Comparison of ENCODE assay signal across 22 cellular contexts in genomic region chr9:135879619-135880018, GRCh38. TPM values are rescaled to one million over a fixed set of nuclear protein-coding genes. Genes with fewer than 3 reads are reported as not detected.
DNase-seq lines count a peak whose midpoint lies in the region; ATAC-seq, FAIRE-seq and TF ChIP-seq lines count a peak whose summit lies in the region.
"Had no signal": no experiment of that assay in that cellular context is flagged by ENCODE, and none has a peak within 500 bp of the region (broad histone marks: within the 10 kb centered on the region; RNA-seq: fewer than 3 reads in every experiment).

No MANE protein-coding gene starts in this region.

- peak; percentile 34 for FAIRE-seq in astrocyte (lab: Jason Lieb, UNC)
- FAIRE-seq: D721Med, GM12892, GM19239 had no signal

- TF ChIP-seq CTCF in astrocyte (IDR thresholded peaks at IDR 0.05; ENCODE audit: insufficient read depth, low read depth, low read length) (no peak), heart left ventricle (IDR thresholded peaks at IDR 0.05) (no peak), nephron progenitor cell (IDR thresholded peaks at IDR 0.05) (no peak), stomach (IDR thresholded peaks at IDR 0.05) (no peak)

- intact Hi-C loops in heart left ventricle (cut with DNase I): loop anchor here in 1 of 10 donors (10.0 kb wide), 1 partner anchor 75 kb away; no protein-coding TSS in a partner anchor
- intact Hi-C loops in stomach (cut with DNase I; ENCODE audit: low total_unique reads): no loop called here

- no peak overlapping the region for H3K9ac ChIP-seq in astrocyte (ENCODE audit: low read length)

- no peak overlapping the region for H3K27ac Mint-ChIP-seq in astrocyte (ENCODE audit: unreplicated experiment)
- H3K27ac Mint-ChIP-seq in nephron progenitor cell: peak overlapping the region; percentile 73

- no peaks in the 10 kb centered on the region for H3K36me3 ChIP-seq in astrocyte (ENCODE audit: insufficient read depth, low read length)
- peaks cover 0 to 22% (median 3%) of the 10 kb centered on the region in 9 donors for H3K36me3 ChIP-seq in heart left ventricle
- peaks cover 0 to 30% (median 27%) of the 10 kb centered on the region in 4 donors for H3K36me3 ChIP-seq in stomach

- DNase-seq in astrocyte (ENCODE audit: low read depth) (no peak), heart left ventricle (peak in 1 of 5 donors; percentile 38), nephron progenitor cell (no peak), stomach (peak; percentile 8), SIG-M5 (lab: John Stamatoyannopoulos, UW) (no peak), NCI-H187 (lab: John Stamatoyannopoulos, UW) (no peak)
- DNase-seq in activated naive CD4-positive, alpha-beta T cell (lab: John Stamatoyannopoulos, UW): no peak
- DNase-seq: BE2C; CD4-positive, alpha-beta memory T cell; DMS79 treated with DMSO at 0.1 percent for 48 hours; GDM1; KG1; NCI-H1092 treated with DMSO at 0.1 percent for 48 hours; NCI-H1694 treated with DMSO at 0.1 percent for 48 hours; NCI-H2171; NCI-H82; SHP77 had no signal

- H3K36me3 Mint-ChIP-seq in astrocyte (ENCODE audit: low read depth, unreplicated experiment) (peaks cover 1% of the 10 kb centered on the region), nephron progenitor cell (ENCODE audit: low read depth) (peaks cover 32% of the 10 kb centered on the region)

- H3K27ac ChIP-seq in astrocyte (ENCODE audit: low read depth, low read length) (no peak overlapping the region), heart left ventricle (no peak overlapping the region), stomach (no peak overlapping the region)

- no peak overlapping the region for H2AFZ ChIP-seq in astrocyte (ENCODE audit: low read depth, low read length)
- H2AFZ ChIP-seq: GM23338 had no signal

- H3K4me1 Mint-ChIP-seq in astrocyte (ENCODE audit: low read depth, unreplicated experiment): peaks cover 41% of the 10 kb centered on the region
- H3K4me1 Mint-ChIP-seq in nephron progenitor cell: peaks cover 59% of the 10 kb centered on the region

- H3K4me2 ChIP-seq in astrocyte (ENCODE audit: low read length): no peak overlapping the region

- H3K9me3 Mint-ChIP-seq in astrocyte (ENCODE audit: unreplicated experiment) (peaks cover 2% of the 10 kb centered on the region), nephron progenitor cell (no peaks in the 10 kb centered on the region)
- H3K9me3 Mint-ChIP-seq: CD4-positive, alpha-beta memory T cell; GM23338 had no signal

- H3K79me2 ChIP-seq in astrocyte (ENCODE audit: insufficient read depth, low read length): peaks cover 98% of the 10 kb centered on the region

- peak in 3 of 4 donors; percentile 51 to 76 (median 70) for ATAC-seq in heart left ventricle
- ATAC-seq: Panc1 had no signal

- TF ChIP-seq POLR2A in heart left ventricle (IDR thresholded peaks at IDR 0.05) (no peak), stomach (IDR thresholded peaks at IDR 0.05) (no peak)

- 65 to 70% (median 67%) methylated on average over 8 of the region's 8 CpGs for WGBS in heart left ventricle, 4 donors
- WGBS in stomach, 5 donors: 79 to 86% (median 83%) methylated on average over 8 of the region's 8 CpGs

- H3K4me3 ChIP-seq in astrocyte (ENCODE audit: insufficient read depth, low read depth, low read length): no peak overlapping the region
- H3K4me3 ChIP-seq in heart left ventricle: no peak overlapping the region
- no peak overlapping the region for H3K4me3 ChIP-seq in stomach

- H3K27me3 ChIP-seq in astrocyte (ENCODE audit: insufficient read depth, low read length): no peaks in the 10 kb centered on the region
- H3K27me3 ChIP-seq in heart left ventricle: no peaks in the 10 kb centered on the region
- H3K27me3 ChIP-seq in stomach: no peaks in the 10 kb centered on the region
- H3K27me3 ChIP-seq: BE2C had no signal

- H3K27me3 Mint-ChIP-seq in astrocyte (ENCODE audit: low read depth, unreplicated experiment) (no peaks in the 10 kb centered on the region), nephron progenitor cell (ENCODE audit: low read depth, poor library complexity) (no peaks in the 10 kb centered on the region)
- H3K27me3 Mint-ChIP-seq: CD4-positive, alpha-beta memory T cell had no signal

- TF ChIP-seq EP300 in stomach (IDR thresholded peaks at IDR 0.05): no peak

- H3K4me3 Mint-ChIP-seq in astrocyte (ENCODE audit: unreplicated experiment) (no peak overlapping the region), nephron progenitor cell (no peak overlapping the region)
- H3K4me3 Mint-ChIP-seq: CD4-positive, alpha-beta memory T cell; GM23338 had no signal

- H4K20me1 ChIP-seq in astrocyte (ENCODE audit: insufficient read depth, low read length): peaks cover 96% of the 10 kb centered on the region

- H3K9me3 ChIP-seq in astrocyte (ENCODE audit: insufficient read depth, low read depth, low read length) (no peaks in the 10 kb centered on the region), heart left ventricle (no peaks in the 10 kb centered on the region), stomach (no peaks in the 10 kb centered on the region)
- H3K9me3 ChIP-seq: BE2C had no signal

- H3K4me1 ChIP-seq in astrocyte (ENCODE audit: insufficient read depth, low read length) (peaks cover 8% of the 10 kb centered on the region), heart left ventricle (peaks cover 0 to 24% (median 6%) of the 10 kb centered on the region in 12 donors), stomach (peaks cover 5 to 14% (median 10%) of the 10 kb centered on the region in 4 donors)

RNA-seq across cellular contexts. Expression of gene CAMSAP1, which starts 27.7 kb away (rescaled TPM):
- total RNA-seq in astrocyte: 27.3 and 34.8 TPM in 2 replicates
- total RNA-seq in heart left ventricle: 10 to 100 TPM; 15.6 to 38.3 (median 22.5) TPM
- polyA plus RNA-seq in heart left ventricle: 10 to 100 TPM; 10.9 to 19.0 TPM
- 100 to 1,000 TPM in 1 of 5 donors, 10 to 100 TPM in 4; 10.5 to 238 (median 15.4) TPM for total RNA-seq in stomach
- polyA plus RNA-seq in stomach: 1 to 10 TPM; 2.4 to 7.2 (median 3.7) TPM
